In the genomic region with DNA sequence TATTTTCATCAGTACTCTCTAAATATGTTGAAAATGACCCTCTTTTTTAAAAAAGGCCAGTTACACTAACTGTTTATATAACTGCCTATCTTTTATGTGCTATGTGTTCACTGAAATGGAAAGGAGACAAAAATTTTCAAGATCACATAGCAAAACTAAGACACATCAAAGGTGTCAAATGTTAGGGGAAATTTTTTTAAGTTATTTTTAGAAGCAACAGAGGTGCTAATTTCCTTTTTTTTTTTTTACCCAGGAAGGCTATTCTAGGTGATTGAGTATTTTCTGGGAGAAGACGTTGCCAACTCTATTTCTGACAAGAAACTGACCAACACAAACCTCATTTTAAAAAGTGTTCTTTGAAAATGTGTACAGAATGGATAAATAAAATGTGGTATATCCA, we compare ENCODE assay signal across 16 cellular contexts. TPM values are rescaled to one million over a fixed set of nuclear protein-coding genes. Genes with fewer than 3 reads are reported as not detected.
DNase-seq lines count a peak whose midpoint lies in the region; ATAC-seq and TF ChIP-seq lines count a peak whose summit lies in the region.
"Had no signal": no experiment of that assay in that cellular context is flagged by ENCODE, and none has a peak within 500 bp of the region (broad histone marks: within the 10 kb centered on the region; RNA-seq: fewer than 3 reads in every experiment).

No MANE protein-coding gene starts in this region.

- ATAC-seq in T-helper 17 cell (no peak), memory B cell (ENCODE audit: low read depth) (peak; percentile 14), GM21576 (IDR thresholded peaks at IDR 0.05; ENCODE audit: unreplicated experiment) (no peak)
- ATAC-seq: left lobe of liver had no signal

- peak overlapping the region; percentile 72 for H3K4me2 ChIP-seq in BLaER1

- CTCF ChIA-PET in Caco-2 (lab: Charles Lee): no interaction called here

- H3K27ac Mint-ChIP-seq in Caco-2 (ENCODE audit: unreplicated experiment) (no peak overlapping the region), T-helper 17 cell (peak overlapping the region; percentile 98), memory B cell (peak overlapping the region; percentile 72), mesothelial cell of epicardium (no peak overlapping the region)

- peaks cover 100% of the 10 kb centered on the region for H3K4me1 ChIP-seq in BLaER1
- peaks cover 77% of the 10 kb centered on the region for H3K4me1 ChIP-seq in Caco-2

- H3K36me3 ChIP-seq in BLaER1 (peaks cover 74% of the 10 kb centered on the region), Caco-2 (ENCODE audit: control insufficient read depth, insufficient read depth, low read length) (no peaks in the 10 kb centered on the region)

- H3K9ac ChIP-seq in BLaER1: peak overlapping the region; percentile 38; the same call in 1 of the 2 replicates
- H3K9ac ChIP-seq: GM23248 had no signal

- no peak overlapping the region for H3K4me3 ChIP-seq in BLaER1
- no peak overlapping the region for H3K4me3 ChIP-seq in Caco-2 (ENCODE audit: low read depth, low read length)
- H3K4me3 ChIP-seq: GM23248 had no signal

- no peaks in the 10 kb centered on the region for H3K9me3 ChIP-seq in BLaER1
- H3K9me3 ChIP-seq in Caco-2: no peaks in the 10 kb centered on the region
- no peaks in the 10 kb centered on the region for H3K9me3 ChIP-seq in T-helper 17 cell (ENCODE audit: control insufficient read depth, low read length, poor library complexity, severe bottlenecking)

- H3K27ac ChIP-seq in BLaER1 (no peak overlapping the region), substantia nigra (ENCODE audit: low read depth, low read length, poor library complexity, severe bottlenecking) (no peak overlapping the region)
- H3K27ac ChIP-seq: GM23248 had no signal

- H3K4me3 Mint-ChIP-seq in Caco-2 (ENCODE audit: unreplicated experiment): peak overlapping the region; percentile 41
- H3K4me3 Mint-ChIP-seq in T-helper 17 cell: no peak overlapping the region
- peak overlapping the region; percentile 24 for H3K4me3 Mint-ChIP-seq in memory B cell
- no peak overlapping the region for H3K4me3 Mint-ChIP-seq in mesothelial cell of epicardium

- H3K36me3 Mint-ChIP-seq in Caco-2 (ENCODE audit: insufficient read depth, unreplicated experiment) (peaks cover 48% of the 10 kb centered on the region), T-helper 17 cell (ENCODE audit: low read depth) (no peaks in the 10 kb centered on the region), memory B cell (peaks cover 12% of the 10 kb centered on the region), mesothelial cell of epicardium (no peaks in the 10 kb centered on the region)

- no TSS peak for BruUV-seq in Caco-2 (replicated peaks; lab: Mats Ljungman, UMichigan)

- H3K9me3 Mint-ChIP-seq in Caco-2 (ENCODE audit: unreplicated experiment): no peaks in the 10 kb centered on the region
- no peaks in the 10 kb centered on the region for H3K9me3 Mint-ChIP-seq in memory B cell
- no peaks in the 10 kb centered on the region for H3K9me3 Mint-ChIP-seq in mesothelial cell of epicardium

- H4K20me1 ChIP-seq in BLaER1: peaks cover 100% of the 10 kb centered on the region

- peaks cover 72% of the 10 kb centered on the region for H3K4me1 Mint-ChIP-seq in Caco-2 (ENCODE audit: low read depth, unreplicated experiment)
- peaks cover 66% of the 10 kb centered on the region for H3K4me1 Mint-ChIP-seq in T-helper 17 cell
- peaks cover 66% of the 10 kb centered on the region for H3K4me1 Mint-ChIP-seq in memory B cell
- peaks cover 39% of the 10 kb centered on the region for H3K4me1 Mint-ChIP-seq in mesothelial cell of epicardium

- TF ChIP-seq CTCF in Caco-2 (IDR thresholded peaks at IDR 0.05; ENCODE audit: insufficient read depth in 1 of 2, low read depth in 1 of 2, low read length in 1 of 2, severe bottlenecking in 1 of 2, unreplicated experiment in 1 of 2) (no peak), mesothelial cell of epicardium (IDR thresholded peaks at IDR 0.05; ENCODE audit: unreplicated experiment) (no peak)

- H3K27me3 ChIP-seq in BLaER1 (no peaks in the 10 kb centered on the region), Caco-2 (replicated peaks; ENCODE audit: control insufficient read depth, insufficient read depth, low read length) (no peaks in the 10 kb centered on the region)

- H3K27me3 Mint-ChIP-seq in Caco-2 (ENCODE audit: insufficient read depth, unreplicated experiment) (no peaks in the 10 kb centered on the region), T-helper 17 cell (no peaks in the 10 kb centered on the region), memory B cell (no peaks in the 10 kb centered on the region), mesothelial cell of epicardium (ENCODE audit: low read depth) (no peaks in the 10 kb centered on the region)

- DNase-seq in Caco-2 (no peak), T-helper 17 cell (no peak), memory B cell (ENCODE audit: low spot score in 2 of 2) (no peak), mesothelial cell of epicardium (ENCODE audit: low spot score in 2 of 2, unreplicated experiment in 2 of 2) (no peak), MV-4-11 (lab: John Stamatoyannopoulos, UW) (no peak), substantia nigra (lab: John Stamatoyannopoulos, UW) (no peak)
- DNase-seq: activated CD8-positive, alpha-beta memory T cell treated with anti-CD3 and anti-CD28 coated beads for 24 hours; AML-193; DMS79; GM23248; NCI-H1694; NCI-H446; SHP77 had no signal

- POLR2A ChIA-PET in Caco-2 (lab: Charles Lee): no interaction called here

- intact Hi-C loops in Caco-2 (cut with micrococcal nuclease; ENCODE audit: unreplicated experiment): no loop called here

RNA-seq across cellular contexts. Expression of a gene that starts 45.7 kb away (rescaled TPM):
- total RNA-seq in Caco-2 (2022) (108 and 116 TPM in 2 replicates), T-helper 17 cell (100 to 1,000 TPM; 197 to 232 TPM), mesothelial cell of epicardium (76.9 to 78.0 TPM (median 77.4 TPM) in 3 replicates)

Comparison
In these comparisons a context has a peak if more than half of its experiments do, and no peak if none do; other contexts are left out.
1. H3K27ac Mint-ChIP-seq: peak in T-helper 17 cell (single experiment) and memory B cell (single experiment); none in Caco-2 (single experiment) and mesothelial cell of epicardium (single experiment).
2. H3K4me3 Mint-ChIP-seq: peak in Caco-2 (single experiment) and memory B cell (single experiment); none in T-helper 17 cell (single experiment) and mesothelial cell of epicardium (single experiment).